ENCODE assay signal across 9 cellular contexts in genomic region chr3:108255131-108255530, GRCh38. TPM values are rescaled to one million over a fixed set of nuclear protein-coding genes. Genes with fewer than 3 reads are reported as not detected.
"Had no signal": no experiment of that assay in that cellular context is flagged by ENCODE, and none has a peak within 500 bp of the region (broad histone marks: within the 10 kb centered on the region; RNA-seq: fewer than 3 reads in every experiment).

No MANE protein-coding gene starts in this region.

- ATAC-seq: GM12878 had no signal

- H3K4me3 ChIP-seq: GM12878 had no signal

- DNase-seq: GDM1, GF-D8 had no signal

- FAIRE-seq: G401.6, GM12878, GM12891, GM12892, GM18507, GM19239 had no signal

RNA-seq across cellular contexts. Expression of gene HHLA2, which starts 41.2 kb away (rescaled TPM):
- total RNA-seq: G401 had no signal
